Comparison of ENCODE assay signal across 13 cellular contexts in genomic region chr11:130426223-130427048, GRCh38. TPM values are rescaled to one million over a fixed set of nuclear protein-coding genes. Genes with fewer than 3 reads are reported as not detected.
A peak's percentile ranks its signal among the peaks of the same experiment; 100 is the strongest.
DNase-seq lines count a peak whose midpoint lies in the region; ATAC-seq and TF ChIP-seq lines count a peak whose summit lies in the region.
"Had no signal": no experiment of that assay in that cellular context is flagged by ENCODE, and none has a peak within 500 bp of the region (broad histone marks: within the 10 kb centered on the region; RNA-seq: fewer than 3 reads in every experiment).

No MANE protein-coding gene starts in this region.

- no peak for ATAC-seq in T-helper 17 cell
- ATAC-seq: naive thymus-derived CD4-positive, alpha-beta T cell; stimulated activated naive CD8-positive, alpha-beta T cell treated with anti-CD3 and anti-CD28 coated beads, Interleukin-15, Interleukin-2, amounts not matched to agents 100 U/mL and 50 U/mL, for 24 hours had no signal

- intact Hi-C loops in Caco-2 (cut with micrococcal nuclease; ENCODE audit: unreplicated experiment): loop anchor here (1.0 kb wide), 1 partner anchor 213 kb away; no protein-coding TSS in a partner anchor
- intact Hi-C loops in activated T-helper 2 cell treated with anti-CD3 and anti-CD28 coated beads, Interferon-gamma antibody, Interleukin-2, Interleukin-4, amounts not matched to agents 10 μg/mL and 5 μg/mL and 100 μg/mL, durations not matched to agents 14 hours and 24 hours and 36 hours (cut with micrococcal nuclease): no loop called here

- BruUV-seq in Caco-2 (replicated peaks; lab: Mats Ljungman, UMichigan): no TSS peak

- H3K27ac Mint-ChIP-seq in Caco-2 (ENCODE audit: unreplicated experiment): no peak overlapping the region
- H3K27ac Mint-ChIP-seq in T-helper 17 cell: no peak overlapping the region
- H3K27ac Mint-ChIP-seq in progenitor cell of endocrine pancreas: no peak overlapping the region
- no peak overlapping the region for H3K27ac Mint-ChIP-seq in activated T-helper 2 cell treated with anti-CD3 and anti-CD28 coated beads, Interferon-gamma antibody, Interleukin-2, Interleukin-4, amounts not matched to agents 10 μg/mL and 5 μg/mL and 100 μg/mL, durations not matched to agents 14 hours and 24 hours and 36 hours
- H3K27ac Mint-ChIP-seq: activated naive CD8-positive, alpha-beta T cell treated with anti-CD3 and anti-CD28 coated beads for 36 hours; naive thymus-derived CD4-positive, alpha-beta T cell had no signal

- TF ChIP-seq CTCF in Caco-2 (IDR thresholded peaks at IDR 0.05; ENCODE audit: insufficient read depth in 1 of 2, low read depth in 1 of 2, low read length in 1 of 2, severe bottlenecking in 1 of 2, unreplicated experiment in 1 of 2) (no peak), progenitor cell of endocrine pancreas (IDR thresholded peaks at IDR 0.05; ENCODE audit: unreplicated experiment) (no peak)

- H3K27me3 Mint-ChIP-seq in Caco-2 (ENCODE audit: insufficient read depth, unreplicated experiment): peaks cover 53% of the 10 kb centered on the region
- peaks cover 70% of the 10 kb centered on the region for H3K27me3 Mint-ChIP-seq in T-helper 17 cell
- peaks cover 84% of the 10 kb centered on the region for H3K27me3 Mint-ChIP-seq in progenitor cell of endocrine pancreas
- H3K27me3 Mint-ChIP-seq in activated T-helper 2 cell treated with anti-CD3 and anti-CD28 coated beads, Interferon-gamma antibody, Interleukin-2, Interleukin-4, amounts not matched to agents 10 μg/mL and 5 μg/mL and 100 μg/mL, durations not matched to agents 14 hours and 24 hours and 36 hours (ENCODE audit: low read depth): peaks cover 49% of the 10 kb centered on the region

- H3K4me1 Mint-ChIP-seq in Caco-2 (ENCODE audit: low read depth, unreplicated experiment) (peaks cover 14% of the 10 kb centered on the region), T-helper 17 cell (peaks cover 9% of the 10 kb centered on the region), progenitor cell of endocrine pancreas (ENCODE audit: low read depth) (peaks cover 7% of the 10 kb centered on the region)
- peaks cover 14% of the 10 kb centered on the region for H3K4me1 Mint-ChIP-seq in activated T-helper 2 cell treated with anti-CD3 and anti-CD28 coated beads, Interferon-gamma antibody, Interleukin-2, Interleukin-4, amounts not matched to agents 10 μg/mL and 5 μg/mL and 100 μg/mL, durations not matched to agents 14 hours and 24 hours and 36 hours (ENCODE audit: low read depth)

- CTCF ChIA-PET in Caco-2 (lab: Charles Lee): interaction anchor here (1.4 kb wide), 1 partner anchor 214 kb away, joined by 4 read pairs; no protein-coding TSS in a partner anchor

- H3K9me3 Mint-ChIP-seq in Caco-2 (ENCODE audit: unreplicated experiment) (no peaks in the 10 kb centered on the region), progenitor cell of endocrine pancreas (ENCODE audit: low read depth) (no peaks in the 10 kb centered on the region)
- H3K9me3 Mint-ChIP-seq in activated T-helper 2 cell treated with anti-CD3 and anti-CD28 coated beads, Interferon-gamma antibody, Interleukin-2, Interleukin-4, amounts not matched to agents 10 μg/mL and 5 μg/mL and 100 μg/mL, durations not matched to agents 14 hours and 24 hours and 36 hours: no peaks in the 10 kb centered on the region
- H3K9me3 Mint-ChIP-seq: activated naive CD8-positive, alpha-beta T cell treated with anti-CD3 and anti-CD28 coated beads for 36 hours; naive thymus-derived CD4-positive, alpha-beta T cell had no signal

- POLR2A ChIA-PET in Caco-2 (lab: Charles Lee): no interaction called here

- H3K36me3 Mint-ChIP-seq in Caco-2 (ENCODE audit: insufficient read depth, unreplicated experiment) (no peaks in the 10 kb centered on the region), T-helper 17 cell (ENCODE audit: low read depth) (peaks cover 7% of the 10 kb centered on the region), progenitor cell of endocrine pancreas (ENCODE audit: insufficient read depth) (no peaks in the 10 kb centered on the region)
- H3K36me3 Mint-ChIP-seq in activated T-helper 2 cell treated with anti-CD3 and anti-CD28 coated beads, Interferon-gamma antibody, Interleukin-2, Interleukin-4, amounts not matched to agents 10 μg/mL and 5 μg/mL and 100 μg/mL, durations not matched to agents 14 hours and 24 hours and 36 hours (ENCODE audit: low read depth): no peaks in the 10 kb centered on the region
- H3K36me3 Mint-ChIP-seq: naive thymus-derived CD4-positive, alpha-beta T cell had no signal

- no peak overlapping the region for H3K4me3 ChIP-seq in Caco-2 (ENCODE audit: low read depth, low read length)
- H3K4me3 ChIP-seq in iPS-15b (ENCODE audit: low read depth, low read length): peak overlapping the region; percentile 11

- H3K9ac ChIP-seq in iPS-15b (ENCODE audit: low read depth, low read length): no peak overlapping the region

- no peak for DNase-seq in Caco-2
- DNase-seq in T-helper 17 cell: no peak
- no peak for DNase-seq in progenitor cell of endocrine pancreas (ENCODE audit: low spot score, unreplicated experiment)
- DNase-seq in activated naive CD4-positive, alpha-beta T cell treated with anti-CD3 and anti-CD28 coated beads, Interleukin-2, amount 50 U/mL, for 16 hours: no peak
- DNase-seq in NCI-H2029 treated with DMSO at 0.1 percent for 48 hours (lab: John Stamatoyannopoulos, UW): no peak
- DNase-seq in activated T-helper 2 cell treated with anti-CD3 and anti-CD28 coated beads, Interferon-gamma antibody, Interleukin-2, Interleukin-4, amounts not matched to agents 10 μg/mL and 5 μg/mL and 100 μg/mL, durations not matched to agents 14 hours and 24 hours and 36 hours (ENCODE audit: low spot score): no peak
- DNase-seq in SHP77 (lab: John Stamatoyannopoulos, UW): no peak
- DNase-seq: activated CD4-positive, alpha-beta T cell treated with anti-CD3 and anti-CD28 coated beads, Interleukin-2, amount 50 U/mL, for 4 hours; activated naive CD8-positive, alpha-beta T cell treated with anti-CD3 and anti-CD28 coated beads for 36 hours; effector CD4-positive, alpha-beta T cell; naive thymus-derived CD4-positive, alpha-beta T cell; stimulated activated naive CD8-positive, alpha-beta T cell treated with anti-CD3 and anti-CD28 coated beads, Interleukin-15, Interleukin-2, amounts not matched to agents 100 U/mL and 50 U/mL, for 24 hours had no signal

- H3K4me3 Mint-ChIP-seq in Caco-2 (ENCODE audit: unreplicated experiment) (peak overlapping the region; percentile 56), T-helper 17 cell (peak overlapping the region; percentile 67), progenitor cell of endocrine pancreas (ENCODE audit: low read depth) (peak overlapping the region; percentile 58)
- H3K4me3 Mint-ChIP-seq in activated T-helper 2 cell treated with anti-CD3 and anti-CD28 coated beads, Interferon-gamma antibody, Interleukin-2, Interleukin-4, amounts not matched to agents 10 μg/mL and 5 μg/mL and 100 μg/mL, durations not matched to agents 14 hours and 24 hours and 36 hours (ENCODE audit: low read depth): no peak overlapping the region

- no peaks in the 10 kb centered on the region for H3K36me3 ChIP-seq in Caco-2 (ENCODE audit: control insufficient read depth, insufficient read depth, low read length)
- no peaks in the 10 kb centered on the region for H3K36me3 ChIP-seq in iPS-15b (ENCODE audit: control insufficient read depth, insufficient read depth, low read length)

- H3K27me3 ChIP-seq in Caco-2 (replicated peaks; ENCODE audit: control insufficient read depth, insufficient read depth, low read length) (peaks cover 27% of the 10 kb centered on the region), iPS-15b (ENCODE audit: control insufficient read depth, insufficient read depth, low read length) (peaks cover 48% of the 10 kb centered on the region)

- H3K9me3 ChIP-seq in Caco-2 (no peaks in the 10 kb centered on the region), T-helper 17 cell (ENCODE audit: control insufficient read depth, low read length, poor library complexity, severe bottlenecking) (no peaks in the 10 kb centered on the region), iPS-15b (ENCODE audit: control insufficient read depth, insufficient read depth, low read length) (no peaks in the 10 kb centered on the region)

- H3K4me1 ChIP-seq in Caco-2 (peaks cover 5% of the 10 kb centered on the region), iPS-15b (ENCODE audit: control insufficient read depth, insufficient read depth, low read length) (no peaks in the 10 kb centered on the region)

RNA-seq across cellular contexts. Expression of gene ADAMTS8, which starts 2.0 kb away (rescaled TPM):
- not detected in 2 replicates for total RNA-seq in Caco-2 (2022)
- not detected for total RNA-seq in T-helper 17 cell
- 0.22 and 0.40 TPM in 2 replicates for total RNA-seq in progenitor cell of endocrine pancreas
- not detected in 2 replicates for total RNA-seq in activated T-helper 2 cell treated with anti-CD3 and anti-CD28 coated beads, Interferon-gamma antibody, Interleukin-2, Interleukin-4, amounts not matched to agents 10 μg/mL and 5 μg/mL and 100 μg/mL, durations not matched to agents 14 hours and 24 hours and 36 hours
- total RNA-seq: activated naive CD8-positive, alpha-beta T cell treated with anti-CD3 and anti-CD28 coated beads for 36 hours; naive thymus-derived CD4-positive, alpha-beta T cell had no signal

RNA-seq across cellular contexts. Expression of gene ADAMTS15, which starts 22.0 kb away (rescaled TPM):
- total RNA-seq in Caco-2 (2022): 0.12 and 0.20 TPM in 2 replicates
- not detected for total RNA-seq in T-helper 17 cell
- 1.2 TPM in 2 replicates for total RNA-seq in progenitor cell of endocrine pancreas
- total RNA-seq in activated T-helper 2 cell treated with anti-CD3 and anti-CD28 coated beads, Interferon-gamma antibody, Interleukin-2, Interleukin-4, amounts not matched to agents 10 μg/mL and 5 μg/mL and 100 μg/mL, durations not matched to agents 14 hours and 24 hours and 36 hours: not detected in 2 replicates
- total RNA-seq: activated naive CD8-positive, alpha-beta T cell treated with anti-CD3 and anti-CD28 coated beads for 36 hours had no signal
